ENCODE assay signal across 13 cellular contexts in genomic region chr6:13274707-13275434, GRCh38. TPM values are rescaled to one million over a fixed set of nuclear protein-coding genes. Genes with fewer than 3 reads are reported as not detected.
DNase-seq lines count a peak whose midpoint lies in the region; ATAC-seq, FAIRE-seq and TF ChIP-seq lines count a peak whose summit lies in the region.
"Had no signal": no experiment of that assay in that cellular context is flagged by ENCODE, and none has a peak within 500 bp of the region (broad histone marks: within the 10 kb centered on the region; RNA-seq: fewer than 3 reads in every experiment).

No MANE protein-coding gene starts in this region.

- H3K4me3 ChIP-seq in DOHH2 (ENCODE audit: low read length) (peak overlapping the region; percentile 81), KMS-11 (IDR thresholded peaks at IDR 0.05; ENCODE audit: insufficient read depth, low read depth, low read length) (no peak overlapping the region), K562 (peak overlapping the region; percentile 47), neutrophil (ENCODE audit: low read depth in 1 of 2, low read length in 1 of 2) (peak overlapping the region; percentile 75 to 76)
- H3K4me3 ChIP-seq: right atrium auricular region had no signal

- H3K36me3 Mint-ChIP-seq in progenitor cell of endocrine pancreas (ENCODE audit: insufficient read depth) = peaks cover 2% of the 10 kb centered on the region

- H3K9ac ChIP-seq in KMS-11 (no peak overlapping the region), K562 (ENCODE audit: insufficient read depth in 1 of 2, low read depth in 2 of 2, low read length in 2 of 2) (peak overlapping the region; percentile 86 to 87)

- H3K27ac Mint-ChIP-seq in progenitor cell of endocrine pancreas = no peak overlapping the region

- H3K9me3 ChIP-seq in DOHH2 (ENCODE audit: control insufficient read depth, insufficient read depth, low read length) (no peaks in the 10 kb centered on the region), K562 (replicated peaks; ENCODE audit: control insufficient read depth, insufficient read depth, low read depth, low read length) (no peaks in the 10 kb centered on the region), neutrophil (no peaks in the 10 kb centered on the region)
- H3K9me3 ChIP-seq: right atrium auricular region had no signal

- in situ Hi-C loops in K562 (cut with MboI) = no loop called here

- H3K4me2 ChIP-seq in DOHH2 (ENCODE audit: low read length) (peak overlapping the region; percentile 82), KMS-11 (peak overlapping the region; percentile 99), K562 (ENCODE audit: insufficient read depth, low read length) (peak overlapping the region; percentile 89)

- TF ChIP-seq CTCF in DOHH2 (IDR thresholded peaks at IDR 0.05; ENCODE audit: low read depth, low read length, poor library complexity, severe bottlenecking) = no peak
- TF ChIP-seq CTCF in KMS-11 (conservative IDR thresholded peaks at IDR 0.05; ENCODE audit: low read depth, low read length) = no peak
- TF ChIP-seq CTCF in K562 (IDR thresholded peaks at IDR 0.05 in 2 of 3, conservative IDR thresholded peaks at IDR 0.05 in 1 of 3; ENCODE audit: insufficient read depth in 2 of 3, low read depth in 1 of 3, low read length in 3 of 3) = no peak
- TF ChIP-seq CTCF in neutrophil (IDR thresholded peaks at IDR 0.05) = no peak
- TF ChIP-seq CTCF in progenitor cell of endocrine pancreas (IDR thresholded peaks at IDR 0.05; ENCODE audit: unreplicated experiment) = no peak

- H3K9me1 ChIP-seq in K562 (ENCODE audit: control insufficient read depth, insufficient read depth, low read length) = peaks cover 3% of the 10 kb centered on the region

- no peak overlapping the region for H3K27ac ChIP-seq in DOHH2 (ENCODE audit: low read depth, low read length)
- H3K27ac ChIP-seq in KMS-11 = peak overlapping the region; percentile 63
- H3K27ac ChIP-seq in K562 (ENCODE audit: extremely low read depth, low read depth, low read length) = peak overlapping the region; percentile 92
- peak overlapping the region; percentile 92 for H3K27ac ChIP-seq in neutrophil
- H3K27ac ChIP-seq: right atrium auricular region had no signal

- ATAC-seq in K562 = peak; percentile 45
- ATAC-seq in HG03135 (IDR thresholded peaks at IDR 0.05; ENCODE audit: unreplicated experiment) = no peak
- ATAC-seq: HepG2 had no signal

- peak overlapping the region; percentile 90 for H2AFZ ChIP-seq in KMS-11 (ENCODE audit: low read depth)
- H2AFZ ChIP-seq in K562 (ENCODE audit: low read depth, low read length) = peak overlapping the region; percentile 81

- POLR2A ChIA-PET in K562 (lab: Yijun Ruan, JAX) = interaction anchor here (0.6 to 2.5 kb wide), 8 partner anchors 11 to 350 kb away, joined by 3 to 29 read pairs (median 4); no protein-coding TSS in a partner anchor

- no peak for TF ChIP-seq EP300 in K562 (IDR thresholded peaks at IDR 0.05; ENCODE audit: low read length)

- H3K4me3 Mint-ChIP-seq in progenitor cell of endocrine pancreas (ENCODE audit: low read depth) = no peak overlapping the region

- no peak; the same call in 1 of the 2 replicates for TF ChIP-seq POLR2A in K562 (conservative IDR thresholded peaks at IDR 0.05)

- no peaks in the 10 kb centered on the region for H3K27me3 ChIP-seq in DOHH2 (ENCODE audit: control insufficient read depth, low read length)
- no peaks in the 10 kb centered on the region for H3K27me3 ChIP-seq in KMS-11 (ENCODE audit: insufficient read depth, low read depth)
- H3K27me3 ChIP-seq in K562 (ENCODE audit: control insufficient read depth in 2 of 2, insufficient read depth in 2 of 2, low read length in 2 of 2) = no peaks in the 10 kb centered on the region
- no peaks in the 10 kb centered on the region for H3K27me3 ChIP-seq in neutrophil
- H3K27me3 ChIP-seq: right atrium auricular region had no signal

- H3K4me1 Mint-ChIP-seq in progenitor cell of endocrine pancreas (ENCODE audit: low read depth) = peaks cover 3% of the 10 kb centered on the region

- H3K36me3 ChIP-seq in DOHH2 (ENCODE audit: control insufficient read depth, low read length) (peaks cover 4% of the 10 kb centered on the region), KMS-11 (ENCODE audit: insufficient read depth) (no peaks in the 10 kb centered on the region), K562 (ENCODE audit: control insufficient read depth, insufficient read depth, low read length) (peaks cover 41% of the 10 kb centered on the region), neutrophil (peaks cover 23% of the 10 kb centered on the region)
- H3K36me3 ChIP-seq: right atrium auricular region had no signal

- H3K4me1 ChIP-seq in DOHH2 (ENCODE audit: control insufficient read depth, low read length) (peaks cover 66% of the 10 kb centered on the region), KMS-11 (ENCODE audit: low read depth, poor library complexity, severe bottlenecking) (peaks cover 23% of the 10 kb centered on the region), K562 (replicated peaks in 1 of 2; ENCODE audit: control insufficient read depth in 2 of 2, insufficient read depth in 2 of 2, low read length in 2 of 2) (peaks cover 25 to 32% of the 10 kb centered on the region in 2 experiments), neutrophil (ENCODE audit: control insufficient read depth in 1 of 2, insufficient read depth in 1 of 2, low read depth in 1 of 2, low read length in 1 of 2) (peaks cover 74 to 76% of the 10 kb centered on the region in 2 experiments)
- H3K4me1 ChIP-seq: right atrium auricular region had no signal

- 12% methylated on average over 6 of the region's 6 CpGs for WGBS in K562 (ENCODE audit: insufficient coverage, low coverage, missing lambda C conversion rate)

- DNase-seq in K562 (ENCODE audit: extremely low read depth in 1 of 4, low spot score in 3 of 4) (peak; percentile 31 to 51 (median 42)), progenitor cell of endocrine pancreas (ENCODE audit: low spot score, unreplicated experiment) (no peak)
- no peak for DNase-seq in stimulated activated CD4-positive, alpha-beta T cell treated with anti-CD3 and anti-CD28 coated beads, Interleukin-1b, Interleukin-23, amount 100 ng/mL, for 48 hours
- DNase-seq: amniotic stem cell, foreskin fibroblast, NCI-H1105, NCI-H2171 had no signal

- CTCF ChIA-PET in K562 (lab: Yijun Ruan, JAX; ENCODE audit: low intra/inter-chr PET ratio) = no interaction called here

- H4K20me1 ChIP-seq in DOHH2 (ENCODE audit: control insufficient read depth, insufficient read depth, low read depth, low read length) = no peaks in the 10 kb centered on the region
- no peaks in the 10 kb centered on the region for H4K20me1 ChIP-seq in KMS-11 (ENCODE audit: insufficient read depth)
- H4K20me1 ChIP-seq in K562 (replicated peaks; ENCODE audit: control insufficient read depth, insufficient read depth, low read length) = no peaks in the 10 kb centered on the region

- H3F3A ChIP-seq in DOHH2 (ENCODE audit: control insufficient read depth, insufficient read depth) = no peaks in the 10 kb centered on the region

- intact Hi-C loops in K562 (cut with micrococcal nuclease) = loop anchor here (1.0 to 2.0 kb wide), 2 partner anchors 53 to 80 kb away; partner anchors contain the start of gene TBC1D7

- TF ChIP-seq RAD21 in K562 (CRISPR knock-in tag; conservative IDR thresholded peaks at IDR 0.05 in 1 of 2, IDR thresholded peaks at IDR 0.05 in 1 of 2) = no peak

- FAIRE-seq in K562 (lab: Jason Lieb, UNC) = peak; percentile 19
- FAIRE-seq: HepG2 had no signal

- no TSS peak for BruUV-seq in K562 (replicated peaks; lab: Mats Ljungman, UMichigan)

- no peaks in the 10 kb centered on the region for H3K9me2 ChIP-seq in DOHH2 (replicated peaks; ENCODE audit: control insufficient read depth, low read length)

- H3K79me2 ChIP-seq in DOHH2 (ENCODE audit: control insufficient read depth, low read length) (peaks cover 33% of the 10 kb centered on the region), KMS-11 (ENCODE audit: insufficient read depth, low read depth) (no peaks in the 10 kb centered on the region), K562 (ENCODE audit: control insufficient read depth, insufficient read depth, low read length) (peaks cover 55% of the 10 kb centered on the region)

- no peaks in the 10 kb centered on the region for H3K27me3 Mint-ChIP-seq in progenitor cell of endocrine pancreas

- H3K9me3 Mint-ChIP-seq in progenitor cell of endocrine pancreas (ENCODE audit: low read depth) = no peaks in the 10 kb centered on the region

TF ChIP-seq in K562, 482 proteins besides CTCF, POLR2A, EP300 and RAD21 (continues in another document):
- no peak for TF ChIP-seq U2AF1 (optimal IDR thresholded peaks at IDR 0.05; ENCODE audit: low read depth, low read length)
- TF ChIP-seq ATF1 (CRISPR knock-in tag; IDR thresholded peaks at IDR 0.05) = no peak
- peak; percentile 61 for TF ChIP-seq ATF1 (tag; IDR thresholded peaks at IDR 0.05)
- peak; percentile 59 for TF ChIP-seq ZFX (CRISPR knock-in tag; IDR thresholded peaks at IDR 0.05)
- TF ChIP-seq XRCC5 (IDR thresholded peaks at IDR 0.05; ENCODE audit: low read depth, low read length) = no peak; the same call in 1 of the 2 replicates
- TF ChIP-seq ZNF282 (CRISPR knock-in tag; IDR thresholded peaks at IDR 0.05) = no peak
- no peak for TF ChIP-seq FOS (IDR thresholded peaks at IDR 0.05; ENCODE audit: extremely low read depth, insufficient read length)
- TF ChIP-seq PHF8 (IDR thresholded peaks at IDR 0.05; ENCODE audit: borderline replicate concordance, low read length) = 0 out of 2 replicates have a peak, but pooled peaks have one; percentile 12
- TF ChIP-seq E2F3 (CRISPR knock-in tag; IDR thresholded peaks at IDR 0.05) = no peak
- TF ChIP-seq STAG1 (CRISPR knock-in tag; IDR thresholded peaks at IDR 0.05; ENCODE audit: borderline replicate concordance) = no peak

RNA-seq across cellular contexts. Expression of gene TBC1D7, which starts 53.5 kb away (rescaled TPM):
- total RNA-seq in K562 (2011; cell fraction: chromatin; rRNA removed; ENCODE audit: low replicate concordance) = 88.3 and 95.2 TPM in 2 replicates
- total RNA-seq in K562 (2011; cell fraction: nucleolus; rRNA removed) = 51.5 and 54.2 TPM in 2 replicates
- 88.9 and 141 TPM in 2 replicates for total RNA-seq in K562 (2011; cell fraction: nucleoplasm; rRNA removed)
- 49.4 and 56.9 TPM in 2 replicates for total RNA-seq in K562 (2014; rRNA removed)
- total RNA-seq in K562 (2014; rRNA removed; fragmentation: Illumina TruSeq; extraction: Trizol) = 61.1 and 64.2 TPM in 2 replicates
- 48.4 and 49.8 TPM in 2 replicates for total RNA-seq in K562 (2015; rRNA removed; fragmentation: Illumina TruSeq; extraction: Trizol)
- total RNA-seq in K562 (2021) = 51.8 and 59.4 TPM in 2 replicates
- 107 and 108 TPM in 2 replicates for polyA plus RNA-seq in K562 (2011; rRNA removed)
- 40.2 and 54.9 TPM in 2 replicates for polyA plus RNA-seq in K562 (2011; cell fraction: cytosol; rRNA removed)
- polyA plus RNA-seq in K562 (2011; cell fraction: nucleus; rRNA removed) = 48.4 and 66.4 TPM in 2 replicates
- polyA plus RNA-seq in K562 (2012) = 57.0 and 64.2 TPM in 2 replicates
- polyA plus RNA-seq in K562 (2014; fragmentation: Illumina TruSeq; extraction: Trizol) = 71.0 and 72.2 TPM in 2 replicates
- polyA plus RNA-seq in K562 (2014; fragmentation: Nextera tagmentation; extraction: Ambion mirVana) = 10 to 100 TPM; 74.5 to 86.8 TPM
- 55.2 and 59.5 TPM in 2 replicates for polyA plus RNA-seq in K562 (2014; rRNA removed)
- polyA minus RNA-seq in K562 (2011; rRNA and poly(A)+ RNA removed) = 60.0 and 78.8 TPM in 2 replicates
- 16.2 and 25.4 TPM in 2 replicates for polyA minus RNA-seq in K562 (2011; cell fraction: cytosol; rRNA and poly(A)+ RNA removed)
- 29.8 and 53.8 TPM in 2 replicates for polyA minus RNA-seq in K562 (2011; cell fraction: nucleus; rRNA and poly(A)+ RNA removed)
- total RNA-seq in progenitor cell of endocrine pancreas = 34.3 and 34.7 TPM in 2 replicates

Comparison
In these comparisons a context has a peak if more than half of its experiments do, and no peak if none do; other contexts are left out.
1. DNase-seq: peak in K562 (4 of 4); none in progenitor cell of endocrine pancreas (single experiment) and stimulated activated CD4-positive, alpha-beta T cell treated with anti-CD3 and anti-CD28 coated beads, Interleukin-1b, Interleukin-23, amount 100 ng/mL, for 48 hours (single experiment).
2. Peak in every context shown above with its lines, with median percentiles within 50 percentile points of each other: H3K4me2 ChIP-seq.